In genomic region chr5:64766934-64767333, GRCh38 we compare ENCODE assay signal across 10 cellular contexts. TPM values are rescaled to one million over a fixed set of nuclear protein-coding genes. Genes with fewer than 3 reads are reported as not detected.
DNase-seq lines count a peak whose midpoint lies in the region; ATAC-seq and TF ChIP-seq lines count a peak whose summit lies in the region.
"Had no signal": no experiment of that assay in that cellular context is flagged by ENCODE, and none has a peak within 500 bp of the region (broad histone marks: within the 10 kb centered on the region; RNA-seq: fewer than 3 reads in every experiment).

No MANE protein-coding gene starts in this region.

- no peak for DNase-seq in activated T-cell treated with anti-CD3 and anti-CD28 coated beads, Interleukin-2, amount 50 U/mL, for 4 hours
- no peak for DNase-seq in activated T-cell treated with anti-CD3 and anti-CD28 coated beads, Interleukin-2, amount 50 U/mL, for 48 hours
- no peak for DNase-seq in activated B cell treated with CpG ODN at 0.5 μM for 24 hours
- DNase-seq in GM19238 (ENCODE audit: insufficient read length, low spot score): no peak
- DNase-seq: DMS79 had no signal

- H3K4me3 ChIP-seq in iPS-15b (ENCODE audit: low read depth, low read length) (peak overlapping the region; percentile 96), subcutaneous abdominal adipose tissue (ENCODE audit: low read depth in 1 of 5, low read length in 5 of 5) (peak overlapping the region; percentile 94 to 100 (median 98))

- peaks cover 9% of the 10 kb centered on the region for H3K36me3 Mint-ChIP-seq in activated T-cell treated with anti-CD3 and anti-CD28 coated beads, Interleukin-2, amount 50 U/mL, for 4 hours (ENCODE audit: insufficient read depth)
- peaks cover 28% of the 10 kb centered on the region for H3K36me3 Mint-ChIP-seq in activated B cell treated with CpG ODN at 0.5 μM for 24 hours (ENCODE audit: low read depth)

- H3K4me1 Mint-ChIP-seq in activated T-cell treated with anti-CD3 and anti-CD28 coated beads, Interleukin-2, amount 50 U/mL, for 4 hours (ENCODE audit: low read depth): peaks cover 45% of the 10 kb centered on the region
- peaks cover 54% of the 10 kb centered on the region for H3K4me1 Mint-ChIP-seq in activated B cell treated with CpG ODN at 0.5 μM for 24 hours

- intact Hi-C loops in activated B cell treated with CpG ODN at 0.5 μM for 24 hours (cut with micrococcal nuclease): loop anchor here (10.0 kb wide), 2 partner anchors 268 to 1378 kb away; partner anchors contain the start of gene SREK1

- H3K9me3 ChIP-seq in iPS-15b (ENCODE audit: control insufficient read depth, insufficient read depth, low read length) (no peaks in the 10 kb centered on the region), subcutaneous abdominal adipose tissue (ENCODE audit: control insufficient read depth in 5 of 5, low read length in 5 of 5) (no peaks in the 10 kb centered on the region)
- H3K9me3 ChIP-seq: SJSA1 had no signal

- H3K9ac ChIP-seq in iPS-15b (ENCODE audit: low read depth, low read length) (no peak overlapping the region), subcutaneous abdominal adipose tissue (ENCODE audit: low read length in 5 of 5) (peak overlapping the region; percentile 79 to 99 (median 96))

- H3K27ac ChIP-seq in subcutaneous abdominal adipose tissue (ENCODE audit: low read depth, low read length): no peak overlapping the region
- H3K27ac ChIP-seq: SJSA1 had no signal

- H3K36me3 ChIP-seq in iPS-15b (ENCODE audit: control insufficient read depth, insufficient read depth, low read length) (no peaks in the 10 kb centered on the region), subcutaneous abdominal adipose tissue (ENCODE audit: control insufficient read depth in 5 of 5, insufficient read depth in 5 of 5, low read length in 5 of 5) (peaks cover 8 to 11% (median 9%) of the 10 kb centered on the region in 5 donors)

- no peaks in the 10 kb centered on the region for H3K4me1 ChIP-seq in iPS-15b (ENCODE audit: control insufficient read depth, insufficient read depth, low read length)
- peaks cover 2 to 42% (median 40%) of the 10 kb centered on the region in 5 donors for H3K4me1 ChIP-seq in subcutaneous abdominal adipose tissue (ENCODE audit: control insufficient read depth in 5 of 5, insufficient read depth in 5 of 5, low read length in 5 of 5)

- TF ChIP-seq CTCF in activated B cell treated with CpG ODN at 0.5 μM for 24 hours (IDR thresholded peaks at IDR 0.05): no peak

- H3K4me3 Mint-ChIP-seq in activated T-cell treated with anti-CD3 and anti-CD28 coated beads, Interleukin-2, amount 50 U/mL, for 4 hours: peak overlapping the region; percentile 98
- peak overlapping the region; percentile 100 for H3K4me3 Mint-ChIP-seq in activated B cell treated with CpG ODN at 0.5 μM for 24 hours

- H3K27me3 ChIP-seq in iPS-15b (ENCODE audit: control insufficient read depth, insufficient read depth, low read length): no peaks in the 10 kb centered on the region
- no peaks in the 10 kb centered on the region for H3K27me3 ChIP-seq in subcutaneous abdominal adipose tissue (ENCODE audit: control insufficient read depth in 5 of 5, insufficient read depth in 4 of 5, low read length in 5 of 5)
- H3K27me3 ChIP-seq: SJSA1 had no signal

- POLR2A ChIA-PET in activated B cell treated with CpG ODN at 0.5 μM for 24 hours (lab: Charles Lee): no interaction called here

- no peaks in the 10 kb centered on the region for H3K27me3 Mint-ChIP-seq in activated T-cell treated with anti-CD3 and anti-CD28 coated beads, Interleukin-2, amount 50 U/mL, for 4 hours (ENCODE audit: low read depth)
- no peaks in the 10 kb centered on the region for H3K27me3 Mint-ChIP-seq in activated B cell treated with CpG ODN at 0.5 μM for 24 hours

- H3K9me3 Mint-ChIP-seq in activated T-cell treated with anti-CD3 and anti-CD28 coated beads, Interleukin-2, amount 50 U/mL, for 4 hours: no peaks in the 10 kb centered on the region
- no peaks in the 10 kb centered on the region for H3K9me3 Mint-ChIP-seq in activated B cell treated with CpG ODN at 0.5 μM for 24 hours

- H3K27ac Mint-ChIP-seq in activated B cell treated with CpG ODN at 0.5 μM for 24 hours: no peak overlapping the region

- CTCF ChIA-PET in activated B cell treated with CpG ODN at 0.5 μM for 24 hours (lab: Charles Lee): interaction anchor here (1.4 kb wide), 1 partner anchor 12 kb away, joined by 4 read pairs; no protein-coding TSS in a partner anchor

- ATAC-seq in activated T-cell treated with anti-CD3 and anti-CD28 coated beads, Interleukin-2, amount 50 U/mL, for 4 hours: no peak
- no peak for ATAC-seq in activated B cell treated with CpG ODN at 0.5 μM for 24 hours (ENCODE audit: low read depth)
- no peak for ATAC-seq in HG03025 (IDR thresholded peaks at IDR 0.05; ENCODE audit: low FRiP score, unreplicated experiment)
- no peak for ATAC-seq in GM21447 (IDR thresholded peaks at IDR 0.05; ENCODE audit: unreplicated experiment)

RNA-seq across cellular contexts. Expression of gene SREK1IP1, which starts 1.6 kb away (rescaled TPM):
- 10 to 100 TPM; 32.3 to 35.8 (median 32.4) TPM for total RNA-seq in activated T-cell treated with anti-CD3 and anti-CD28 coated beads, Interleukin-2, amount 50 U/mL, for 4 hours
- total RNA-seq in activated B cell treated with CpG ODN at 0.5 μM for 24 hours: 21.7 and 22.2 TPM in 2 replicates

RNA-seq across cellular contexts. Expression of gene CWC27, which starts 1.8 kb away (rescaled TPM):
- total RNA-seq in activated T-cell treated with anti-CD3 and anti-CD28 coated beads, Interleukin-2, amount 50 U/mL, for 4 hours: 10 to 100 TPM; 27.1 to 32.9 (median 30.4) TPM
- 28.9 and 29.2 TPM in 2 replicates for total RNA-seq in activated B cell treated with CpG ODN at 0.5 μM for 24 hours
